34 cellular contexts compared by ENCODE assay signal in genomic region chr1:56426587-56426986, GRCh38.
"Had no signal": no experiment of that assay in that cellular context is flagged by ENCODE, and none has a peak within 500 bp of the region (broad histone marks: within the 10 kb centered on the region; RNA-seq: fewer than 3 reads in every experiment).

No MANE protein-coding gene starts in this region.

- H3K9me3 ChIP-seq: MG63 had no signal

- H3K4me3 ChIP-seq: MG63 had no signal

- H3K27me3 ChIP-seq: MG63 had no signal

- H3K36me3 ChIP-seq: MG63 had no signal

- DNase-seq: Karpas-422, Kasumi-1, MG63, MM.1S, MV-4-11, NCI-H1048, NCI-H1092, NCI-H1092 treated with DMSO at 0.1 percent for 48 hours, NCI-H1105, NCI-H1105 treated with DMSO at 0.1 percent for 48 hours, NCI-H1417, NCI-H1417 treated with DMSO at 0.1 percent for 48 hours, NCI-H1436, NCI-H1436 treated with DMSO at 0.1 percent for 48 hours, NCI-H146, NCI-H1694, NCI-H1694 treated with DMSO at 0.1 percent for 48 hours, NCI-H187, NCI-H187 treated with DMSO at 0.1 percent for 48 hours, NCI-H1930, NCI-H2029, NCI-H2029 treated with DMSO at 0.1 percent for 48 hours, NCI-H2081, NCI-H2081 treated with DMSO at 0.1 percent for 48 hours, NCI-H2107, NCI-H2171, NCI-H2171 treated with DMSO at 0.1 percent for 48 hours, NCI-H2227 treated with DMSO at 0.1 percent for 48 hours, NCI-H226, NCI-H345, NCI-H446, NCI-H446 treated with DMSO at 0.1 percent for 48 hours, NCI-H510A, NCI-H510A treated with DMSO at 0.1 percent for 48 hours had no signal
